In the genomic region with DNA sequence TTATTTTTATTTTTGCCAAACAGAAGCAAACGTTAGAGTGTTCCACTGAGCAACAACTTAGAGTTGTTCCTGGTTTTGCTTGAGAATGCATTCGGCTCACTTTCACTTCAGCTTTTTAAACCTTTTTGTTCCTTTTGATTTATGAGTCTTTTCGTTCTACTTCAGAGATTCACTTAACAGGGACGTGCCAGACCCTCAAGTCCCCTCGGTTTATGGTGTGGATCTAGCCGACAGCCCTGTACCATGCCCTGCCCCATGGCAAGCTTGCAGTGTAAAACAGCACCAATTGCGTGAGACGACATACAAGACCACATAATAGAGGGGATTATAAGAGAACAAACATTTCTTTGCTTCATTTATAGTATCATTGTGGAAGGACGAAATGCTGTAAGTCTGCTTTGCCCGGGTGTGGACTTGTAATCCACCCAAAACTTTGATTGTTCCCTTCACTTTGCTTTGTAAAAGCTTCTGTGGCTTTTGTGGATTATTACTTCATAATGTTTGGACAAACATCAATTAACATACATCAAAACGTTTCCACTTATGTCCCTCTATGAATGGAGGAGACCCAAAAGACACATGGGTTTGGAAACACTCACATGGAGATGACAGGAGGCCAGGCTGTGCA, we compare ENCODE assay signal across 12 cellular contexts.
DNase-seq lines count a peak whose midpoint lies in the region; ATAC-seq and TF ChIP-seq lines count a peak whose summit lies in the region.
"Had no signal": no experiment of that assay in that cellular context is flagged by ENCODE, and none has a peak within 500 bp of the region (broad histone marks: within the 10 kb centered on the region; RNA-seq: fewer than 3 reads in every experiment).

No MANE protein-coding gene starts in this region.

- H3F3A ChIP-seq in GM23248 (ENCODE audit: insufficient read depth): no peaks in the 10 kb centered on the region

- H3K27ac Mint-ChIP-seq in activated CD8-positive, alpha-beta T cell treated with anti-CD3 and anti-CD28 coated beads, Interleukin-2, amount 10 ng/mL, durations not matched to agents 7 days and 5 days: no peak overlapping the region
- H3K27ac Mint-ChIP-seq: activated naive CD8-positive, alpha-beta T cell had no signal

- H3K9me3 Mint-ChIP-seq in activated CD8-positive, alpha-beta T cell treated with anti-CD3 and anti-CD28 coated beads, Interleukin-2, amount 10 ng/mL, durations not matched to agents 7 days and 5 days (ENCODE audit: insufficient read depth): no peaks in the 10 kb centered on the region
- H3K9me3 Mint-ChIP-seq: naive thymus-derived CD8-positive, alpha-beta T cell had no signal

- WGBS in GM23248 (ENCODE audit: low coverage in 1 of 2, low lambda C conversion rate in 2 of 2, missing lambda C conversion rate in 2 of 2), 2 experiments: 27 to 31% methylated on average over 11 of the region's 11 CpGs

- H3K27me3 ChIP-seq in GM23248 (replicated peaks; ENCODE audit: insufficient read depth) (no peaks in the 10 kb centered on the region), muscle layer of colon (ENCODE audit: control insufficient read depth in 1 of 2, insufficient read depth in 2 of 2, low read length in 2 of 2) (no peaks in the 10 kb centered on the region)

- no peaks in the 10 kb centered on the region for H3K36me3 Mint-ChIP-seq in activated CD8-positive, alpha-beta T cell treated with anti-CD3 and anti-CD28 coated beads, Interleukin-2, amount 10 ng/mL, durations not matched to agents 7 days and 5 days (ENCODE audit: low read depth)
- H3K36me3 Mint-ChIP-seq: activated naive CD8-positive, alpha-beta T cell; naive thymus-derived CD8-positive, alpha-beta T cell had no signal

- POLR2A ChIA-PET in activated CD8-positive, alpha-beta T cell treated with anti-CD3 and anti-CD28 coated beads, Interleukin-2, amount 10 ng/mL, durations not matched to agents 7 days and 5 days (lab: Charles Lee): no interaction called here

- no peak for TF ChIP-seq CTCF in GM12865 (IDR thresholded peaks at IDR 0.05; ENCODE audit: insufficient read depth, low read depth, low read length, missing control alignments)

- in situ Hi-C loops in GM23248 (cut with MboI): no loop called here

- H3K36me3 ChIP-seq in GM23248 (ENCODE audit: low read depth) (no peaks in the 10 kb centered on the region), muscle layer of colon (ENCODE audit: insufficient read depth, low read length) (no peaks in the 10 kb centered on the region)

- H3K4me3 ChIP-seq in GM12865 (ENCODE audit: low read depth, low read length): no peak overlapping the region
- peak overlapping the region; percentile 27; the same call in 1 of the 2 replicates for H3K4me3 ChIP-seq in GM23248
- peak overlapping the region in 1 of 2 donors; percentile 29 for H3K4me3 ChIP-seq in muscle layer of colon (ENCODE audit: low read depth in 1 of 2, low read length in 2 of 2)

- H3K4me1 ChIP-seq in GM23248 (ENCODE audit: insufficient read depth) (peaks cover 4% of the 10 kb centered on the region; the same call in 1 of the 2 replicates), muscle layer of colon (ENCODE audit: insufficient read depth, low read length) (peaks cover 9% of the 10 kb centered on the region)

- no peak for ATAC-seq in activated CD8-positive, alpha-beta T cell treated with anti-CD3 and anti-CD28 coated beads, Interleukin-2, amount 10 ng/mL, durations not matched to agents 7 days and 5 days
- ATAC-seq in HG03460 (IDR thresholded peaks at IDR 0.05; ENCODE audit: unreplicated experiment) (no peak), HG02798 (IDR thresholded peaks at IDR 0.05; ENCODE audit: poor library complexity, unreplicated experiment) (no peak), GM21423 (IDR thresholded peaks at IDR 0.05; ENCODE audit: unreplicated experiment) (no peak)
- ATAC-seq: naive thymus-derived CD8-positive, alpha-beta T cell had no signal

- H3K4me2 ChIP-seq in GM23248 (ENCODE audit: unreplicated experiment): peak overlapping the region; percentile 35

- H3K4me1 Mint-ChIP-seq in activated CD8-positive, alpha-beta T cell treated with anti-CD3 and anti-CD28 coated beads, Interleukin-2, amount 10 ng/mL, durations not matched to agents 7 days and 5 days (ENCODE audit: low read depth): no peaks in the 10 kb centered on the region

- H3K27me3 Mint-ChIP-seq in activated CD8-positive, alpha-beta T cell treated with anti-CD3 and anti-CD28 coated beads, Interleukin-2, amount 10 ng/mL, durations not matched to agents 7 days and 5 days (ENCODE audit: low read depth): peaks cover 2% of the 10 kb centered on the region

- H3K79me2 ChIP-seq in GM23248 (ENCODE audit: insufficient read depth): no peaks in the 10 kb centered on the region

- H3K9me3 ChIP-seq in GM23248 (ENCODE audit: low read depth) (no peaks in the 10 kb centered on the region), muscle layer of colon (ENCODE audit: low read length) (no peaks in the 10 kb centered on the region)

- no peaks in the 10 kb centered on the region for H4K20me1 ChIP-seq in GM23248 (ENCODE audit: insufficient read depth)

- H3K27ac ChIP-seq in GM23248 (no peak overlapping the region), muscle layer of colon (ENCODE audit: low read depth, low read length) (peak overlapping the region; percentile 60)

- peak; percentile 5 for DNase-seq in GM12865 (ENCODE audit: low read depth)
- DNase-seq in GM23248: peak; percentile 10
- DNase-seq in NOMO-1 treated with DMSO at 0.1 percent for 48 hours (lab: John Stamatoyannopoulos, UW; ENCODE audit: unreplicated experiment): peak; percentile 90
- no peak for DNase-seq in activated CD8-positive, alpha-beta T cell treated with anti-CD3 and anti-CD28 coated beads, Interleukin-2, amount 10 ng/mL, durations not matched to agents 7 days and 5 days
- DNase-seq: DND-41, T1000 had no signal

- no peak overlapping the region for H3K4me3 Mint-ChIP-seq in activated CD8-positive, alpha-beta T cell treated with anti-CD3 and anti-CD28 coated beads, Interleukin-2, amount 10 ng/mL, durations not matched to agents 7 days and 5 days
- H3K4me3 Mint-ChIP-seq: activated naive CD8-positive, alpha-beta T cell had no signal

- H2AFZ ChIP-seq in GM23248: peak overlapping the region; percentile 78

- no peaks in the 10 kb centered on the region for H3K9me2 ChIP-seq in GM23248 (ENCODE audit: insufficient read depth)

- no peak overlapping the region for H3K9ac ChIP-seq in GM23248
- H3K9ac ChIP-seq in muscle layer of colon (ENCODE audit: low read length): peak overlapping the region; percentile 16

- CTCF ChIA-PET in activated CD8-positive, alpha-beta T cell treated with anti-CD3 and anti-CD28 coated beads, Interleukin-2, amount 10 ng/mL, durations not matched to agents 7 days and 5 days (lab: Charles Lee): no interaction called here
